2 cellular contexts compared by ENCODE assay signal in genomic region chr6:136766274-136766673, GRCh38.
TF ChIP-seq lines count a peak whose summit lies in the region.

No MANE protein-coding gene starts in this region.

TF ChIP-seq in liver, 16 proteins besides CTCF, POLR2A, EP300 and RAD21:
- TF ChIP-seq, protein P1, sequence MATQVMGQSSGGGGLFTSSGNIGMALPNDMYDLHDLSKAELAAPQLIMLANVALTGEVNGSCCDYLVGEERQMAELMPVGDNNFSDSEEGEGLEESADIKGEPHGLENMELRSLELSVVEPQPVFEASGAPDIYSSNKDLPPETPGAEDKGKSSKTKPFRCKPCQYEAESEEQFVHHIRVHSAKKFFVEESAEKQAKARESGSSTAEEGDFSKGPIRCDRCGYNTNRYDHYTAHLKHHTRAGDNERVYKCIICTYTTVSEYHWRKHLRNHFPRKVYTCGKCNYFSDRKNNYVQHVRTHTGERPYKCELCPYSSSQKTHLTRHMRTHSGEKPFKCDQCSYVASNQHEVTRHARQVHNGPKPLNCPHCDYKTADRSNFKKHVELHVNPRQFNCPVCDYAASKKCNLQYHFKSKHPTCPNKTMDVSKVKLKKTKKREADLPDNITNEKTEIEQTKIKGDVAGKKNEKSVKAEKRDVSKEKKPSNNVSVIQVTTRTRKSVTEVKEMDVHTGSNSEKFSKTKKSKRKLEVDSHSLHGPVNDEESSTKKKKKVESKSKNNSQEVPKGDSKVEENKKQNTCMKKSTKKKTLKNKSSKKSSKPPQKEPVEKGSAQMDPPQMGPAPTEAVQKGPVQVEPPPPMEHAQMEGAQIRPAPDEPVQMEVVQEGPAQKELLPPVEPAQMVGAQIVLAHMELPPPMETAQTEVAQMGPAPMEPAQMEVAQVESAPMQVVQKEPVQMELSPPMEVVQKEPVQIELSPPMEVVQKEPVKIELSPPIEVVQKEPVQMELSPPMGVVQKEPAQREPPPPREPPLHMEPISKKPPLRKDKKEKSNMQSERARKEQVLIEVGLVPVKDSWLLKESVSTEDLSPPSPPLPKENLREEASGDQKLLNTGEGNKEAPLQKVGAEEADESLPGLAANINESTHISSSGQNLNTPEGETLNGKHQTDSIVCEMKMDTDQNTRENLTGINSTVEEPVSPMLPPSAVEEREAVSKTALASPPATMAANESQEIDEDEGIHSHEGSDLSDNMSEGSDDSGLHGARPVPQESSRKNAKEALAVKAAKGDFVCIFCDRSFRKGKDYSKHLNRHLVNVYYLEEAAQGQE (IDR thresholded peaks at IDR 0.05) = no peak
- TF ChIP-seq EGR1 (IDR thresholded peaks at IDR 0.05; ENCODE audit: low read depth in 2 of 2) = no peak
- TF ChIP-seq HNF4A (conservative IDR thresholded peaks at IDR 0.05) = peak in 1 of 2 donors; percentile 59
- TF ChIP-seq, protein P2, sequence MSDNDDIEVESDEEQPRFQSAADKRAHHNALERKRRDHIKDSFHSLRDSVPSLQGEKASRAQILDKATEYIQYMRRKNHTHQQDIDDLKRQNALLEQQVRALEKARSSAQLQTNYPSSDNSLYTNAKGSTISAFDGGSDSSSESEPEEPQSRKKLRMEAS (IDR thresholded peaks at IDR 0.05) = peak; percentile 8
- TF ChIP-seq, protein P3, sequence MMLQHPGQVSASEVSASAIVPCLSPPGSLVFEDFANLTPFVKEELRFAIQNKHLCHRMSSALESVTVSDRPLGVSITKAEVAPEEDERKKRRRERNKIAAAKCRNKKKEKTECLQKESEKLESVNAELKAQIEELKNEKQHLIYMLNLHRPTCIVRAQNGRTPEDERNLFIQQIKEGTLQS (IDR thresholded peaks at IDR 0.05) = no peak
- peak in 1 of 2 donors; percentile 15 for TF ChIP-seq JUND (IDR thresholded peaks at IDR 0.05)
- TF ChIP-seq SP1 (IDR thresholded peaks at IDR 0.05) = no peak
- TF ChIP-seq RXRA (IDR thresholded peaks at IDR 0.05) = peak in 1 of 2 donors; percentile 51

TF ChIP-seq in HepG2, 621 proteins besides CTCF, POLR2A, EP300 and RAD21:
- TF ChIP-seq ZNF749 (CRISPR knock-in tag; IDR thresholded peaks at IDR 0.05; ENCODE audit: borderline replicate concordance) (no peak), ZNF513 (CRISPR knock-in tag; conservative IDR thresholded peaks at IDR 0.05) (no peak), NR2F2 (IDR thresholded peaks at IDR 0.05; ENCODE audit: borderline replicate concordance, low read depth) (no peak), ZNF33A (CRISPR knock-in tag; IDR thresholded peaks at IDR 0.05; ENCODE audit: borderline replicate concordance) (no peak), ZNF260 (CRISPR knock-in tag; IDR thresholded peaks at IDR 0.05; ENCODE audit: borderline replicate concordance, low read depth) (no peak), FLYWCH1 (CRISPR knock-in tag; IDR thresholded peaks at IDR 0.05) (no peak), ZBTB1 (CRISPR knock-in tag; IDR thresholded peaks at IDR 0.05; ENCODE audit: borderline replicate concordance) (no peak), SUZ12 (IDR thresholded peaks at IDR 0.05; ENCODE audit: low read depth, low read length) (no peak), ELF1 (CRISPR knock-in tag; IDR thresholded peaks at IDR 0.05) (no peak), MED1 (CRISPR knock-in tag; IDR thresholded peaks at IDR 0.05) (no peak), ZNF446 (CRISPR knock-in tag; IDR thresholded peaks at IDR 0.05) (no peak), ARNTL (CRISPR knock-in tag; IDR thresholded peaks at IDR 0.05) (no peak), ZNF556 (CRISPR knock-in tag; IDR thresholded peaks at IDR 0.05; ENCODE audit: borderline replicate concordance) (no peak), ZNF30 (CRISPR knock-in tag; IDR thresholded peaks at IDR 0.05) (no peak), UBTF (CRISPR knock-in tag; IDR thresholded peaks at IDR 0.05) (no peak)
- TF ChIP-seq, protein P4, sequence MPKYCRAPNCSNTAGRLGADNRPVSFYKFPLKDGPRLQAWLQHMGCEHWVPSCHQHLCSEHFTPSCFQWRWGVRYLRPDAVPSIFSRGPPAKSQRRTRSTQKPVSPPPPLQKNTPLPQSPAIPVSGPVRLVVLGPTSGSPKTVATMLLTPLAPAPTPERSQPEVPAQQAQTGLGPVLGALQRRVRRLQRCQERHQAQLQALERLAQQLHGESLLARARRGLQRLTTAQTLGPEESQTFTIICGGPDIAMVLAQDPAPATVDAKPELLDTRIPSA (CRISPR knock-in tag; IDR thresholded peaks at IDR 0.05; ENCODE audit: borderline replicate concordance) = no peak
- TF ChIP-seq, protein P5, sequence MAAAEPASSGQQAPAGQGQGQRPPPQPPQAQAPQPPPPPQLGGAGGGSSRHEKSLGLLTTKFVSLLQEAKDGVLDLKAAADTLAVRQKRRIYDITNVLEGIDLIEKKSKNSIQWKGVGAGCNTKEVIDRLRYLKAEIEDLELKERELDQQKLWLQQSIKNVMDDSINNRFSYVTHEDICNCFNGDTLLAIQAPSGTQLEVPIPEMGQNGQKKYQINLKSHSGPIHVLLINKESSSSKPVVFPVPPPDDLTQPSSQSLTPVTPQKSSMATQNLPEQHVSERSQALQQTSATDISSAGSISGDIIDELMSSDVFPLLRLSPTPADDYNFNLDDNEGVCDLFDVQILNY (CRISPR knock-in tag; conservative IDR thresholded peaks at IDR 0.05) = no peak
- TF ChIP-seq, protein P6, sequence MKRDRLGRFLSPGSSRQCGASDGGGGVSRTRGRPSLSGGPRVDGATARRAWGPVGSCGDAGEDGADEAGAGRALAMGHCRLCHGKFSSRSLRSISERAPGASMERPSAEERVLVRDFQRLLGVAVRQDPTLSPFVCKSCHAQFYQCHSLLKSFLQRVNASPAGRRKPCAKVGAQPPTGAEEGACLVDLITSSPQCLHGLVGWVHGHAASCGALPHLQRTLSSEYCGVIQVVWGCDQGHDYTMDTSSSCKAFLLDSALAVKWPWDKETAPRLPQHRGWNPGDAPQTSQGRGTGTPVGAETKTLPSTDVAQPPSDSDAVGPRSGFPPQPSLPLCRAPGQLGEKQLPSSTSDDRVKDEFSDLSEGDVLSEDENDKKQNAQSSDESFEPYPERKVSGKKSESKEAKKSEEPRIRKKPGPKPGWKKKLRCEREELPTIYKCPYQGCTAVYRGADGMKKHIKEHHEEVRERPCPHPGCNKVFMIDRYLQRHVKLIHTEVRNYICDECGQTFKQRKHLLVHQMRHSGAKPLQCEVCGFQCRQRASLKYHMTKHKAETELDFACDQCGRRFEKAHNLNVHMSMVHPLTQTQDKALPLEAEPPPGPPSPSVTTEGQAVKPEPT (CRISPR knock-in tag; IDR thresholded peaks at IDR 0.05; ENCODE audit: low read depth) = no peak
